In the genomic region with DNA sequence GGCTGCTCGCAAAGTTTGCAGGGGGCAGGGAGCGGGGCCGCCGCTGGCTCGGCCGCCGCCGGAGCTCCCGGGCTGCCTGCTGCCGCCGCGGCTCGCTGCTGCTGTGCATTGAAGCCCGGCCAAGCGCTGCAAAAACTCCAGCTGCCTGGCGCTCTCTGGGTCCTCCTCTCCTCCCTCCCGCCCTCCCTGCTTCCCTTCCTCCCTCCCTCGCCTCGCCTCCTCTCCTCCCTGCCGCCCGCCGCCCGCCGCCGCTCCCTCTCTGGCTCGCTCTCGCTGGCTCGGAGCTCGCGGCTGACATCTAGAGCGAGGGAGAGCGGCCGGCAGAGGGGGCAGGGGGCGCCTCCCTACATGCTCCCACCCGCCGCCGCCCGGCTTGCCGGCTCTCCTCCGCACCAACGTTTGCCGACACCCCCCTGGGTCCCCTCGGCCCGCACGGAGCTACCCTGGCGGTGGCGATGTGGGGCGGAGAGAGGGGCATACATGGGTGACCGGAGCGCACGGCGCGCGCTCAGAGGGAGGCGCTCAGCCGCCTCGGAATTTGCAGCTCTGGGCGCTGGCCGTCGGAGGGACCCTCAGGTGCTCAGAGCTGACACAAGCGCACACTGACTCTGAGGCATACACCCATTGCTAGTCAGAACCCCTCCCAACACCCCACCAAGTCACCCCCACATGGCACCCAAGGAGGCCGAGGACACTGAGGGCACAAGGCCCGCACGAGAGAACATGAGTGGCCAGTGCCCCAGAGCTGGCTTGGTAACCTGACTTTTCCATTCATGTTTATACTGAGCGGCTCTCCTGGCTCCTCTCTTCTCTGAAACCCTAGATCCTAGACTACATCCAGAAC, we compare ENCODE assay signal across 9 cellular contexts. TPM values are rescaled to one million over a fixed set of nuclear protein-coding genes. Genes with fewer than 3 reads are reported as not detected.
DNase-seq lines count a peak whose midpoint lies in the region; ATAC-seq and TF ChIP-seq lines count a peak whose summit lies in the region.
"Had no signal": no experiment of that assay in that cellular context is flagged by ENCODE, and none has a peak within 500 bp of the region (broad histone marks: within the 10 kb centered on the region; RNA-seq: fewer than 3 reads in every experiment).

No MANE protein-coding gene starts in this region.

- no peak overlapping the region for H3K27ac Mint-ChIP-seq in T-helper 1 cell treated with Interleukin-12 subunit alpha and Interleukin-12 subunit beta and Interleukin-4 antibody, amounts not matched to agents 30 μg/mL and 1 μg/mL, for 36 hours
- H3K27ac Mint-ChIP-seq in central memory CD8-positive, alpha-beta T cell (ENCODE audit: low read depth), result no peak overlapping the region
- no peak overlapping the region for H3K27ac Mint-ChIP-seq in stimulated activated effector memory CD8-positive, alpha-beta T cell treated with anti-CD3 and anti-CD28 coated beads, Interleukin-12 subunit alpha, Interleukin-12 subunit beta, amount 100 ng/mL, for 72 hours

- peak overlapping the region; percentile 13 for H3K4me3 ChIP-seq in kidney epithelial cell (ENCODE audit: low read depth, low read length)

- no peaks in the 10 kb centered on the region for H3K36me3 Mint-ChIP-seq in T-helper 1 cell treated with Interleukin-12 subunit alpha and Interleukin-12 subunit beta and Interleukin-4 antibody, amounts not matched to agents 30 μg/mL and 1 μg/mL, for 36 hours (ENCODE audit: low read depth)
- peaks cover 1% of the 10 kb centered on the region for H3K36me3 Mint-ChIP-seq in central memory CD8-positive, alpha-beta T cell (ENCODE audit: insufficient read depth)
- H3K36me3 Mint-ChIP-seq in stimulated activated effector memory CD8-positive, alpha-beta T cell treated with anti-CD3 and anti-CD28 coated beads, Interleukin-12 subunit alpha, Interleukin-12 subunit beta, amount 100 ng/mL, for 72 hours, result no peaks in the 10 kb centered on the region

- no peaks in the 10 kb centered on the region for H3K36me3 ChIP-seq in kidney epithelial cell (ENCODE audit: control insufficient read depth, insufficient read depth, low read length)

- peaks cover 56% of the 10 kb centered on the region for H3K27me3 ChIP-seq in kidney epithelial cell (ENCODE audit: control insufficient read depth, insufficient read depth, low read length)

- TF ChIP-seq CTCF in kidney epithelial cell (IDR thresholded peaks at IDR 0.05; ENCODE audit: insufficient read depth, low read length, poor library complexity, severe bottlenecking), result no peak

- H3K4me1 Mint-ChIP-seq in T-helper 1 cell treated with Interleukin-12 subunit alpha and Interleukin-12 subunit beta and Interleukin-4 antibody, amounts not matched to agents 30 μg/mL and 1 μg/mL, for 36 hours (ENCODE audit: low read depth), result peaks cover 16% of the 10 kb centered on the region
- H3K4me1 Mint-ChIP-seq in central memory CD8-positive, alpha-beta T cell, result peaks cover 27% of the 10 kb centered on the region
- H3K4me1 Mint-ChIP-seq in stimulated activated effector memory CD8-positive, alpha-beta T cell treated with anti-CD3 and anti-CD28 coated beads, Interleukin-12 subunit alpha, Interleukin-12 subunit beta, amount 100 ng/mL, for 72 hours, result peaks cover 34% of the 10 kb centered on the region

- DNase-seq in T-helper 1 cell (no peak), NCI-H510A (lab: John Stamatoyannopoulos, UW) (peak; percentile 34), kidney epithelial cell (ENCODE audit: low read depth) (no peak), NAMALWA (ENCODE audit: low spot score) (no peak)
- no peak for DNase-seq in central memory CD8-positive, alpha-beta T cell (ENCODE audit: low spot score in 2 of 2)
- DNase-seq in stimulated activated effector memory CD8-positive, alpha-beta T cell treated with anti-CD3 and anti-CD28 coated beads, Interleukin-12 subunit alpha, Interleukin-12 subunit beta, amount 100 ng/mL, for 72 hours (ENCODE audit: low spot score in 2 of 2), result no peak
- DNase-seq: DND-41 had no signal

- no peak for ATAC-seq in central memory CD8-positive, alpha-beta T cell (replicated peaks; ENCODE audit: extremely low read depth, poor library complexity, severe bottlenecking)
- no peak for ATAC-seq in stimulated activated effector memory CD8-positive, alpha-beta T cell treated with anti-CD3 and anti-CD28 coated beads, Interleukin-12 subunit alpha, Interleukin-12 subunit beta, amount 100 ng/mL, for 72 hours
- no peak for ATAC-seq in GM18867 (IDR thresholded peaks at IDR 0.05; ENCODE audit: unreplicated experiment)

- H3K27me3 Mint-ChIP-seq in T-helper 1 cell treated with Interleukin-12 subunit alpha and Interleukin-12 subunit beta and Interleukin-4 antibody, amounts not matched to agents 30 μg/mL and 1 μg/mL, for 36 hours (ENCODE audit: low read depth), result peaks cover 78% of the 10 kb centered on the region
- H3K27me3 Mint-ChIP-seq in central memory CD8-positive, alpha-beta T cell, result peaks cover 79% of the 10 kb centered on the region

- peak overlapping the region; percentile 36 for H3K4me3 Mint-ChIP-seq in T-helper 1 cell treated with Interleukin-12 subunit alpha and Interleukin-12 subunit beta and Interleukin-4 antibody, amounts not matched to agents 30 μg/mL and 1 μg/mL, for 36 hours
- H3K4me3 Mint-ChIP-seq in central memory CD8-positive, alpha-beta T cell, result peak overlapping the region; percentile 54
- peak overlapping the region; percentile 60 for H3K4me3 Mint-ChIP-seq in stimulated activated effector memory CD8-positive, alpha-beta T cell treated with anti-CD3 and anti-CD28 coated beads, Interleukin-12 subunit alpha, Interleukin-12 subunit beta, amount 100 ng/mL, for 72 hours

- H3K9me3 Mint-ChIP-seq in T-helper 1 cell treated with Interleukin-12 subunit alpha and Interleukin-12 subunit beta and Interleukin-4 antibody, amounts not matched to agents 30 μg/mL and 1 μg/mL, for 36 hours, result no peaks in the 10 kb centered on the region
- no peaks in the 10 kb centered on the region for H3K9me3 Mint-ChIP-seq in central memory CD8-positive, alpha-beta T cell
- H3K9me3 Mint-ChIP-seq in stimulated activated effector memory CD8-positive, alpha-beta T cell treated with anti-CD3 and anti-CD28 coated beads, Interleukin-12 subunit alpha, Interleukin-12 subunit beta, amount 100 ng/mL, for 72 hours, result no peaks in the 10 kb centered on the region

RNA-seq across cellular contexts. Expression of gene PLXNA4, which starts 1.2 kb away (rescaled TPM):
- 0.14 and 5.9 TPM in 2 replicates for total RNA-seq in kidney epithelial cell
